Comparison of ENCODE assay signal across 18 cellular contexts in genomic region chr6:160735523-160735922, GRCh38. TPM values are rescaled to one million over a fixed set of nuclear protein-coding genes. Genes with fewer than 3 reads are reported as not detected.
DNase-seq lines count a peak whose midpoint lies in the region; ATAC-seq and TF ChIP-seq lines count a peak whose summit lies in the region.
"Had no signal": no experiment of that assay in that cellular context is flagged by ENCODE, and none has a peak within 500 bp of the region (broad histone marks: within the 10 kb centered on the region; RNA-seq: fewer than 3 reads in every experiment).

No MANE protein-coding gene starts in this region.

- H2AFZ ChIP-seq in hepatocyte: no peak overlapping the region

- WGBS in hepatocyte (ENCODE audit: low lambda C conversion rate, missing lambda C conversion rate): 92% methylated on average over 3 of the region's 3 CpGs

- no peak overlapping the region for H3K4me2 ChIP-seq in hepatocyte
- H3K4me2 ChIP-seq: BLaER1, KMS-11 had no signal

- DNase-seq in HK-2 (ENCODE audit: unreplicated experiment) (no peak), NCI-H2029 (lab: John Stamatoyannopoulos, UW) (no peak), hepatocyte (ENCODE audit: low spot score) (no peak)
- DNase-seq in stimulated activated CD8-positive, alpha-beta memory T cell treated with anti-CD3 and anti-CD28 coated beads, Interleukin-4, amount 100 ng/mL, for 48 hours: no peak
- DNase-seq: activated CD4-positive, alpha-beta memory T cell treated with anti-CD3 and anti-CD28 coated beads, Interleukin-2, amount 10 ng/mL, durations not matched to agents 7 days and 5 days; activated naive CD4-positive, alpha-beta T cell treated with Interleukin-2 at 50 U/mL for 16 hours; GF-D8; HCEC 1CT; midbrain had no signal

- no peaks in the 10 kb centered on the region for H3K9me2 ChIP-seq in hepatocyte (replicated peaks; ENCODE audit: insufficient read depth)

- H3K9me3 ChIP-seq in hepatocyte (ENCODE audit: low read depth): no peaks in the 10 kb centered on the region
- H3K9me3 ChIP-seq: BLaER1 had no signal

- H3K79me2 ChIP-seq in hepatocyte: no peaks in the 10 kb centered on the region

- H3K27me3 ChIP-seq in hepatocyte: no peaks in the 10 kb centered on the region
- H3K27me3 ChIP-seq: BLaER1 had no signal

- no peaks in the 10 kb centered on the region for H3K36me3 ChIP-seq in hepatocyte (replicated peaks; ENCODE audit: insufficient read depth, low read depth)
- H3K36me3 ChIP-seq: BLaER1 had no signal

- ATAC-seq in GM18519 (IDR thresholded peaks at IDR 0.05; ENCODE audit: low FRiP score, unreplicated experiment): peak; percentile 90
- peak; percentile 66 for ATAC-seq in GM21381 (IDR thresholded peaks at IDR 0.05; ENCODE audit: unreplicated experiment)
- ATAC-seq in HG02885 (IDR thresholded peaks at IDR 0.05; ENCODE audit: poor library complexity, unreplicated experiment): peak; percentile 82
- ATAC-seq in HG03469 (IDR thresholded peaks at IDR 0.05; ENCODE audit: unreplicated experiment): peak; percentile 76
- ATAC-seq: stimulated activated memory B cell treated with anti-CD40 and anti-IgM and Interleukin-4, amounts not matched to agents 10 μg/mL and 1 μg/mL and 100 μg/mL, for 72 hours had no signal

- no peaks in the 10 kb centered on the region for H4K20me1 ChIP-seq in hepatocyte (ENCODE audit: insufficient read depth, poor library complexity, severe bottlenecking)
- H4K20me1 ChIP-seq: BLaER1 had no signal

- H3K4me1 ChIP-seq in hepatocyte (ENCODE audit: insufficient read depth): no peaks in the 10 kb centered on the region

- H3K27ac ChIP-seq in hepatocyte: no peak overlapping the region
- H3K27ac ChIP-seq: BLaER1, KMS-11 had no signal

- no peak overlapping the region for H3K4me3 ChIP-seq in hepatocyte
- H3K4me3 ChIP-seq: BLaER1 had no signal

- TF ChIP-seq CTCF in hepatocyte (IDR thresholded peaks at IDR 0.05; ENCODE audit: poor library complexity): no peak

RNA-seq across cellular contexts. Expression of gene PLG, which starts 33.5 kb away (rescaled TPM):
- 223 and 225 TPM in 2 replicates for total RNA-seq in hepatocyte
- polyA plus RNA-seq in hepatocyte: 86.4 and 145 TPM in 2 replicates
- total RNA-seq: T-helper 2 cell treated with Interferon-gamma antibody and Interleukin-4, amounts not matched to agents 100 ng/mL and 5 ng/mL, for 36 hours had no signal
- polyA plus RNA-seq: esophagus had no signal
